1 cellular context compared by ENCODE assay signal in the genomic region with DNA sequence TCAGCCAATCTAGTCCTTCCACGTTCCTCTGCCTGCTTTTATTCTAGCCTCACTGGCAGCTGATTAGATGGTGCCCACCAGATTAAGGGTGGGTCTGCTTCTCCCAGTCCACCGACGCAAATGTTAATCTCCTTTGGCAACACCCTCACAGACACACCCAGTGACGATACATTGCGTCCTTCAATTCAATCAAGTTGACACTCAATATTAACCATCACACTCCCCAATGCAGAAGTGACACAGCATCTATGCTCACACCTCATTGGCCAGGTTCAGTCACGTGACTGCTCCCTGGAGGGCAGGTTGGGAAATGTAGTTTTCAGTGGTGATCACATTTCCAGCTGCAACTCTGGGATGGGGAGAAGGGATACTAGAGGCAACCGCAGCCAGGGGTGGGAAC.
TF ChIP-seq lines count a peak whose summit lies in the region.

No MANE protein-coding gene starts in this region.

TF ChIP-seq in HepG2, 621 proteins besides CTCF, POLR2A, EP300 and RAD21:
- TF ChIP-seq, protein P1, sequence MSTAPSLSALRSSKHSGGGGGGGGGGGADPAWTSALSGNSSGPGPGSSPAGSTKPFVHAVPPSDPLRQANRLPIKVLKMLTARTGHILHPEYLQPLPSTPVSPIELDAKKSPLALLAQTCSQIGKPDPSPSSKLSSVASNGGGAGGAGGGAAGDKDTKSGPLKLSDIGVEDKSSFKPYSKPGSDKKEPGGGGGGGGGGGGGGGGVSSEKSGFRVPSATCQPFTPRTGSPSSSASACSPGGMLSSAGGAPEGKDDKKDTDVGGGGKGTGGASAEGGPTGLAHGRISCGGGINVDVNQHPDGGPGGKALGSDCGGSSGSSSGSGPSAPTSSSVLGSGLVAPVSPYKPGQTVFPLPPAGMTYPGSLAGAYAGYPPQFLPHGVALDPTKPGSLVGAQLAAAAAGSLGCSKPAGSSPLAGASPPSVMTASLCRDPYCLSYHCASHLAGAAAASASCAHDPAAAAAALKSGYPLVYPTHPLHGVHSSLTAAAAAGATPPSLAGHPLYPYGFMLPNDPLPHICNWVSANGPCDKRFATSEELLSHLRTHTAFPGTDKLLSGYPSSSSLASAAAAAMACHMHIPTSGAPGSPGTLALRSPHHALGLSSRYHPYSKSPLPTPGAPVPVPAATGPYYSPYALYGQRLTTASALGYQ (CRISPR knock-in tag; IDR thresholded peaks at IDR 0.05), result no peak
- TF ChIP-seq HCFC1 (IDR thresholded peaks at IDR 0.05; ENCODE audit: low read depth, low read length), result peak; percentile 30; the same call in 1 of the 2 replicates
- no peak for TF ChIP-seq TERF1 (CRISPR knock-in tag; IDR thresholded peaks at IDR 0.05)
- no peak for TF ChIP-seq ZNF766 (CRISPR knock-in tag; IDR thresholded peaks at IDR 0.05; ENCODE audit: borderline replicate concordance)
- TF ChIP-seq, protein P2, sequence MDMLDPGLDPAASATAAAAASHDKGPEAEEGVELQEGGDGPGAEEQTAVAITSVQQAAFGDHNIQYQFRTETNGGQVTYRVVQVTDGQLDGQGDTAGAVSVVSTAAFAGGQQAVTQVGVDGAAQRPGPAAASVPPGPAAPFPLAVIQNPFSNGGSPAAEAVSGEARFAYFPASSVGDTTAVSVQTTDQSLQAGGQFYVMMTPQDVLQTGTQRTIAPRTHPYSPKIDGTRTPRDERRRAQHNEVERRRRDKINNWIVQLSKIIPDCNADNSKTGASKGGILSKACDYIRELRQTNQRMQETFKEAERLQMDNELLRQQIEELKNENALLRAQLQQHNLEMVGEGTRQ (IDR thresholded peaks at IDR 0.05; ENCODE audit: low read depth, low read length), result peak; percentile 69
- TF ChIP-seq, protein P2 (CRISPR knock-in tag; IDR thresholded peaks at IDR 0.05; ENCODE audit: borderline replicate concordance), result peak; percentile 78; the same call in 1 of the 2 replicates
- no peak for TF ChIP-seq ADNP (CRISPR knock-in tag; IDR thresholded peaks at IDR 0.05)
- TF ChIP-seq ZNF143 (CRISPR knock-in tag; IDR thresholded peaks at IDR 0.05), result peak; percentile 88
- peak; percentile 26; the same call in 1 of the 2 replicates for TF ChIP-seq SUZ12 (IDR thresholded peaks at IDR 0.05; ENCODE audit: low read depth, low read length)
- no peak for TF ChIP-seq ZFAT (CRISPR knock-in tag; conservative IDR thresholded peaks at IDR 0.05)
- TF ChIP-seq PAF1 (CRISPR knock-in tag; IDR thresholded peaks at IDR 0.05), result no peak
- TF ChIP-seq NFYC (CRISPR knock-in tag; IDR thresholded peaks at IDR 0.05), result peak; percentile 84
- no peak for TF ChIP-seq ZNF121 (CRISPR knock-in tag; IDR thresholded peaks at IDR 0.05)
- peak; percentile 97 for TF ChIP-seq THAP11 (CRISPR knock-in tag; IDR thresholded peaks at IDR 0.05)
- peak; percentile 76 for TF ChIP-seq RAD51 (IDR thresholded peaks at IDR 0.05; ENCODE audit: borderline replicate concordance)
- no peak for TF ChIP-seq ATF6 (CRISPR knock-in tag; conservative IDR thresholded peaks at IDR 0.05)
- TF ChIP-seq SCMH1 (CRISPR knock-in tag; IDR thresholded peaks at IDR 0.05; ENCODE audit: borderline replicate concordance), result no peak
- TF ChIP-seq TFDP1 (CRISPR knock-in tag; IDR thresholded peaks at IDR 0.05; ENCODE audit: borderline replicate concordance), result no peak
- no peak for TF ChIP-seq GZF1 (CRISPR knock-in tag; IDR thresholded peaks at IDR 0.05)
- peak; percentile 71 for TF ChIP-seq NFYB (CRISPR knock-in tag; IDR thresholded peaks at IDR 0.05)
